In genomic region chr2:57954020-57954419, GRCh38 we compare ENCODE assay signal across 7 cellular contexts.
"Had no signal": no experiment of that assay in that cellular context is flagged by ENCODE, and none has a peak within 500 bp of the region (broad histone marks: within the 10 kb centered on the region; RNA-seq: fewer than 3 reads in every experiment).

No MANE protein-coding gene starts in this region.

- H3K4me2 ChIP-seq: GM23338 had no signal

- FAIRE-seq: H1, H54, HTR-8/SVneo had no signal

- DNase-seq: H9, HCEC 1CT, KBM-7 had no signal

- ATAC-seq: GM23338 had no signal

- H3K4me3 ChIP-seq: GM23338 had no signal

- H2AFZ ChIP-seq: GM23338 had no signal
